Comparison of ENCODE assay signal across 20 cellular contexts in the genomic region with DNA sequence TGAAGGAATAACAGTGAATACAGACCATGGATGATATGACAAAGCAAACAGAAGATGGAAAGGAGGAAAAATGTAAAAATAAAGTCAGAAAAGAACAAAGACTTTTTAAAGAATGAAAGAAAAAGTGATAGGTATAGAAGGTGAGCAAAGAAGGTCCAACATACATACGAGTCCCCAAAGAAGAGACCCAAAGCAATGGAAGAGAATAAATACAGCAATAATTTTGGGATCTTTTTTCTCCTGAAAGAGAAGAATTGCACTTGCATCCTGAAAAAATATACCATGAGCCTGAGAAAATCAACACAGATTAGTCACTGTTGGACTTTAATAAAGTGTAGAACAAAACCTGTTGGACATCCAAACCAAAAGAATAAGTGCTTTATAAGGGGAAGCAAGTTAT.
DNase-seq lines count a peak whose midpoint lies in the region; ATAC-seq, FAIRE-seq and TF ChIP-seq lines count a peak whose summit lies in the region.
"Had no signal": no experiment of that assay in that cellular context is flagged by ENCODE, and none has a peak within 500 bp of the region (broad histone marks: within the 10 kb centered on the region; RNA-seq: fewer than 3 reads in every experiment).

No MANE protein-coding gene starts in this region.

- no peak overlapping the region for H2BK5ac ChIP-seq in mesendoderm (ENCODE audit: low read length)

- no peak overlapping the region for H2BK120ac ChIP-seq in mesendoderm (ENCODE audit: low read depth, low read length)

- ATAC-seq in HepG2 (no peak), right lobe of liver (no peak), K562 (no peak), Right ventricle myocardium superior (ENCODE audit: poor library complexity) (no peak), HG02840 (IDR thresholded peaks at IDR 0.05; ENCODE audit: low FRiP score, unreplicated experiment) (no peak)
- ATAC-seq: CD8-positive, alpha-beta T cell had no signal

- no peak overlapping the region for H2AK5ac ChIP-seq in mesendoderm (ENCODE audit: low read length)

- no peak overlapping the region for H2BK15ac ChIP-seq in mesendoderm (replicated peaks; ENCODE audit: low read depth)

- TF ChIP-seq POLR2A in HepG2 (IDR thresholded peaks at IDR 0.05; ENCODE audit: insufficient read depth in 1 of 2, low read depth in 2 of 2, low read length in 2 of 2) (no peak), right lobe of liver (IDR thresholded peaks at IDR 0.05) (no peak), K562 (conservative IDR thresholded peaks at IDR 0.05) (no peak)

- H3K4me3 ChIP-seq in HepG2 (replicated peaks in 1 of 3; ENCODE audit: insufficient read depth in 1 of 3, low read depth in 2 of 3, low read length in 3 of 3) = no peak overlapping the region
- H3K4me3 ChIP-seq in right lobe of liver = no peak overlapping the region
- no peak overlapping the region for H3K4me3 ChIP-seq in OCI-LY7 (ENCODE audit: low read depth, low read length, poor library complexity, severe bottlenecking)
- H3K4me3 ChIP-seq in K562 = no peak overlapping the region
- no peak overlapping the region for H3K4me3 ChIP-seq in mesendoderm (ENCODE audit: low read length)
- H3K4me3 ChIP-seq: BLaER1 treated with 17β-estradiol and CSF1 and Interleukin-3, amounts not matched to agents 10 nM and 100 nM had no signal

- peaks cover 32% of the 10 kb centered on the region for H3K9me3 ChIP-seq in HepG2 (ENCODE audit: low read length)
- H3K9me3 ChIP-seq in right lobe of liver = peaks cover 0 to 8% (median 0%) of the 10 kb centered on the region in 4 donors
- H3K9me3 ChIP-seq in OCI-LY7 (ENCODE audit: low read length) = peaks cover 7% of the 10 kb centered on the region; the same call in 1 of the 2 replicates
- H3K9me3 ChIP-seq in K562 (replicated peaks; ENCODE audit: control insufficient read depth, insufficient read depth, low read depth, low read length) = no peaks in the 10 kb centered on the region

- BruUV-seq in HepG2 (replicated peaks; lab: Mats Ljungman, UMichigan) (no TSS peak), OCI-LY7 (replicated peaks; lab: Mats Ljungman, UMichigan) (no TSS peak), K562 (replicated peaks; lab: Mats Ljungman, UMichigan) (no TSS peak)

- H3K79me2 ChIP-seq in HepG2 (ENCODE audit: insufficient read depth, low read length) (no peaks in the 10 kb centered on the region), OCI-LY7 (ENCODE audit: insufficient read depth, low read depth, low read length) (no peaks in the 10 kb centered on the region), K562 (ENCODE audit: control insufficient read depth, insufficient read depth, low read length) (no peaks in the 10 kb centered on the region), mesendoderm (ENCODE audit: control insufficient read depth, insufficient read depth, low read length) (no peaks in the 10 kb centered on the region)

- CTCF ChIA-PET in HepG2 (lab: Yijun Ruan, JAX; ENCODE audit: low intra/inter-chr PET ratio, low total read pairs) (no interaction called here), OCI-LY7 (lab: Charles Lee; ENCODE audit: unreplicated experiment) (no interaction called here), K562 (lab: Yijun Ruan, JAX; ENCODE audit: low intra/inter-chr PET ratio) (no interaction called here)

- 48% methylated on average over 1 of the region's 1 CpG for WGBS in HepG2 (ENCODE audit: low lambda C conversion rate)
- 40% methylated on average over 1 of the region's 1 CpG for WGBS in right lobe of liver (ENCODE audit: insufficient coverage, low coverage, low lambda C conversion rate, missing lambda C conversion rate)
- WGBS in K562 (ENCODE audit: insufficient coverage, low coverage, missing lambda C conversion rate) = 0% methylated on average over 1 of the region's 1 CpG
- no CpG with 5 or more reads among the region's 1 CpG for WGBS in mesendoderm (ENCODE audit: extremely low coverage, insufficient coverage, low lambda C conversion rate)

- no peak overlapping the region for H3K4me2 ChIP-seq in HepG2 (ENCODE audit: low read depth, low read length)
- H3K4me2 ChIP-seq in OCI-LY7 (ENCODE audit: low read length) = no peak overlapping the region
- H3K4me2 ChIP-seq in K562 (ENCODE audit: insufficient read depth, low read length) = no peak overlapping the region
- H3K4me2 ChIP-seq in mesendoderm (ENCODE audit: low read length) = no peak overlapping the region
- H3K4me2 ChIP-seq: BLaER1 treated with 17β-estradiol and CSF1 and Interleukin-3, amounts not matched to agents 10 nM and 100 nM had no signal

- H3K4ac ChIP-seq in mesendoderm (ENCODE audit: low read depth, low read length) = no peak overlapping the region

- no peak overlapping the region for H3K9ac ChIP-seq in HepG2 (ENCODE audit: insufficient read depth, low read depth, low read length)
- no peak overlapping the region for H3K9ac ChIP-seq in K562 (ENCODE audit: insufficient read depth in 1 of 2, low read depth in 2 of 2, low read length in 2 of 2)
- no peak overlapping the region for H3K9ac ChIP-seq in mesendoderm (ENCODE audit: low read length)
- H3K9ac ChIP-seq: BLaER1 treated with 17β-estradiol and CSF1 and Interleukin-3, amounts not matched to agents 10 nM and 100 nM had no signal

- no peaks in the 10 kb centered on the region for H3K9me1 ChIP-seq in K562 (ENCODE audit: control insufficient read depth, insufficient read depth, low read length)

- H3K27ac ChIP-seq in HepG2 (ENCODE audit: extremely low read length, insufficient read depth, low read length) = no peak overlapping the region
- H3K27ac ChIP-seq in right lobe of liver = no peak overlapping the region
- H3K27ac ChIP-seq in OCI-LY7 (ENCODE audit: low read depth, low read length, poor library complexity, severe bottlenecking) = no peak overlapping the region
- H3K27ac ChIP-seq in K562 (ENCODE audit: extremely low read depth, low read depth, low read length) = no peak overlapping the region
- no peak overlapping the region for H3K27ac ChIP-seq in mesendoderm (ENCODE audit: low read depth, low read length)
- H3K27ac ChIP-seq: BLaER1 treated with 17β-estradiol and CSF1 and Interleukin-3, amounts not matched to agents 10 nM and 100 nM had no signal

- H4K20me1 ChIP-seq in HepG2 (ENCODE audit: insufficient read depth, low read length) (no peaks in the 10 kb centered on the region), OCI-LY7 (ENCODE audit: insufficient read depth, low read length) (no peaks in the 10 kb centered on the region), K562 (replicated peaks; ENCODE audit: control insufficient read depth, insufficient read depth, low read length) (no peaks in the 10 kb centered on the region)
- H4K20me1 ChIP-seq: BLaER1 treated with 17β-estradiol and CSF1 and Interleukin-3, amounts not matched to agents 10 nM and 100 nM had no signal

- no peak overlapping the region for H3K56ac ChIP-seq in mesendoderm (ENCODE audit: low read length)

- FAIRE-seq in HepG2 (lab: Jason Lieb, UNC) = no peak
- no peak for FAIRE-seq in K562 (lab: Jason Lieb, UNC)
- FAIRE-seq: GM12892, GM18507, HTR-8/SVneo had no signal

- POLR2A ChIA-PET in HepG2 (lab: Yijun Ruan, JAX) = no interaction called here
- POLR2A ChIA-PET in OCI-LY7 (lab: Charles Lee) = no interaction called here
- POLR2A ChIA-PET in K562 (lab: Yijun Ruan, JAX) = no interaction called here

- no peak for TF ChIP-seq CTCF in HepG2 (CRISPR knock-in tag; IDR thresholded peaks at IDR 0.05)
- TF ChIP-seq CTCF in right lobe of liver (IDR thresholded peaks at IDR 0.05) = no peak
- no peak for TF ChIP-seq CTCF in OCI-LY7 (conservative IDR thresholded peaks at IDR 0.05; ENCODE audit: low read length)
- no peak for TF ChIP-seq CTCF in K562 (IDR thresholded peaks at IDR 0.05 in 2 of 3, conservative IDR thresholded peaks at IDR 0.05 in 1 of 3; ENCODE audit: insufficient read depth in 2 of 3, low read depth in 1 of 3, low read length in 3 of 3)

- H3K79me1 ChIP-seq in mesendoderm (ENCODE audit: low read length) = no peaks in the 10 kb centered on the region

- no peaks in the 10 kb centered on the region for H3K9me2 ChIP-seq in OCI-LY7 (ENCODE audit: insufficient read depth, low read length)

- H3K4me1 ChIP-seq in HepG2 (ENCODE audit: insufficient read depth, low read length) = no peaks in the 10 kb centered on the region
- no peaks in the 10 kb centered on the region for H3K4me1 ChIP-seq in right lobe of liver
- H3K4me1 ChIP-seq in OCI-LY7 (ENCODE audit: insufficient read depth, low read length, poor library complexity, severe bottlenecking) = no peaks in the 10 kb centered on the region
- no peaks in the 10 kb centered on the region for H3K4me1 ChIP-seq in K562 (replicated peaks in 1 of 2; ENCODE audit: control insufficient read depth in 2 of 2, insufficient read depth in 2 of 2, low read length in 2 of 2)
- H3K4me1 ChIP-seq in mesendoderm (ENCODE audit: control insufficient read depth, low read depth, low read length) = no peaks in the 10 kb centered on the region

- in situ Hi-C loops in HepG2 (cut with HindIII; ENCODE audit: extremely low pct_ligation_motif_present, low pct_unique_long_range_greater_than_20kb) = no loop called here
- in situ Hi-C loops in K562 (cut with MboI) = no loop called here

- H2AFZ ChIP-seq in HepG2 (ENCODE audit: low read length) (no peak overlapping the region), OCI-LY7 (ENCODE audit: low read length) (no peak overlapping the region), K562 (ENCODE audit: low read depth, low read length) (no peak overlapping the region)

- DNase-seq in HepG2 (ENCODE audit: low spot score) (no peak), right lobe of liver (no peak), OCI-LY7 (ENCODE audit: low spot score) (peak; percentile 4), K562 (ENCODE audit: extremely low read depth in 1 of 4, low spot score in 3 of 4) (no peak), mesendoderm (peak; percentile 4), Right ventricle myocardium superior (no peak), cardiac septum (ENCODE audit: low spot score) (no peak)
- DNase-seq: 8988T; CD8-positive, alpha-beta T cell; DMS153; DMS79; GDM1; GOT3; H7; KG1 had no signal

- TF ChIP-seq RAD21 in HepG2 (CRISPR knock-in tag; IDR thresholded peaks at IDR 0.05) (no peak), K562 (CRISPR knock-in tag; conservative IDR thresholded peaks at IDR 0.05 in 1 of 2, IDR thresholded peaks at IDR 0.05 in 1 of 2) (no peak)

- H3K36me3 ChIP-seq in HepG2 (replicated peaks in 1 of 2; ENCODE audit: control insufficient read depth in 1 of 2, insufficient read depth in 2 of 2, low read length in 2 of 2) (peaks cover 0 to 13% of the 10 kb centered on the region in 2 experiments; a peak in 2 of 5 replicates), right lobe of liver (no peaks in the 10 kb centered on the region), OCI-LY7 (ENCODE audit: insufficient read depth, low read length) (no peaks in the 10 kb centered on the region), K562 (ENCODE audit: control insufficient read depth, insufficient read depth, low read length) (no peaks in the 10 kb centered on the region), mesendoderm (ENCODE audit: control insufficient read depth, insufficient read depth, low read length) (no peaks in the 10 kb centered on the region)
- H3K36me3 ChIP-seq: BLaER1 treated with 17β-estradiol and CSF1 and Interleukin-3, amounts not matched to agents 10 nM and 100 nM had no signal

- no peak for TF ChIP-seq EP300 in HepG2 (IDR thresholded peaks at IDR 0.05; ENCODE audit: low read depth in 2 of 2, low read length in 2 of 2)
- no peak for TF ChIP-seq EP300 in HepG2 (CRISPR knock-in tag; IDR thresholded peaks at IDR 0.05; ENCODE audit: borderline replicate concordance)
- no peak for TF ChIP-seq EP300 in K562 (IDR thresholded peaks at IDR 0.05; ENCODE audit: low read length)

- H3K18ac ChIP-seq in mesendoderm (ENCODE audit: low read length) = no peak overlapping the region

- H3K23ac ChIP-seq in mesendoderm (ENCODE audit: low read length) = no peak overlapping the region

- H3K27me3 ChIP-seq in HepG2 (ENCODE audit: control insufficient read depth in 1 of 2, insufficient read depth in 2 of 2, low read length in 2 of 2) (no peaks in the 10 kb centered on the region), right lobe of liver (no peaks in the 10 kb centered on the region), K562 (ENCODE audit: control insufficient read depth in 2 of 2, insufficient read depth in 2 of 2, low read length in 2 of 2) (no peaks in the 10 kb centered on the region), mesendoderm (ENCODE audit: insufficient read depth, low read length, poor library complexity) (peaks cover 2% of the 10 kb centered on the region)
- H3K27me3 ChIP-seq: BLaER1 treated with 17β-estradiol and CSF1 and Interleukin-3, amounts not matched to agents 10 nM and 100 nM had no signal

- H4K8ac ChIP-seq in mesendoderm (ENCODE audit: low read depth, low read length) = no peak overlapping the region

- intact Hi-C loops in HepG2 (cut with micrococcal nuclease; ENCODE audit: unreplicated experiment) (no loop called here), right lobe of liver (cut with DNase I) (no loop called here), OCI-LY7 (cut with micrococcal nuclease; ENCODE audit: unreplicated experiment) (no loop called here), K562 (cut with micrococcal nuclease) (no loop called here), Right ventricle myocardium superior (cut with DNase I) (no loop called here), cardiac septum (cut with DNase I) (no loop called here)

- H4K5ac ChIP-seq in mesendoderm (ENCODE audit: low read length) = no peak overlapping the region

Comparison
In these comparisons a context has a peak if more than half of its experiments do, and no peak if none do; other contexts are left out.
1. DNase-seq: peak in OCI-LY7 (single experiment) and mesendoderm (single experiment); none in HepG2 (single experiment), right lobe of liver (0 of 3), K562 (0 of 4), Right ventricle myocardium superior (single experiment) and cardiac septum (single experiment).